8 cellular contexts compared by ENCODE assay signal in the genomic region with DNA sequence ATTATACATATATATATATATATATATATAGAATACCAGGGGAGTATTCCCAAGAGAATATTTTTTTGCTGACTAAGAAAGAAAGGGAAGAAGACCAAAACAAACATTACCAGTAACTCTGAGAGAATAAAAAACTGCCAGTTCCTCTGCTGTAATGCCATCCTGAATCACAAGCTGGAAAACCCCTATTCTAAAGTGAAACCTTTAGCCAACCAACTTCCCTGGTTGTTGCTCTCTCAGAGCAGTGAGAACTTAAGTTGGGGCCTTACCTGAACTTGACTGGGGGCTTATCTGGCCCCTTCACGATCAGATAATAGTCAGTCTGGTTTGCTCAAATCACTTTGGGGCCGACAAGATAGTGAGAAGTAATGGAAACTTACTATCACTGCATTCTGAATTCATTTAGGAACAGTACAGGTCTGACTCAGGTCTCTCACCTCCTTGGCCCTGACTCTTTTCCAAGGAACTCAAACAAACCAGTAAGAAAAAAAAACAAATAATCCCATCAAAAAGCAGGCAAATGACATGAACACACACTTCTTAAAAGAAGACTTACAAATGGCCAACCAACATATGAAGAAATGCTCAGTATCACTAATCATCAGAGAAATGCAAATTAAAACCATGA.
DNase-seq lines count a peak whose midpoint lies in the region; ATAC-seq and TF ChIP-seq lines count a peak whose summit lies in the region.

No MANE protein-coding gene starts in this region.

- no peaks in the 10 kb centered on the region for H3K9me3 ChIP-seq in CD4-positive, alpha-beta T cell (ENCODE audit: control insufficient read depth, low read length)
- H3K9me3 ChIP-seq in SJSA1 (replicated peaks): no peaks in the 10 kb centered on the region

- H3K27me3 Mint-ChIP-seq in CD4-positive, alpha-beta T cell: no peaks in the 10 kb centered on the region

- ATAC-seq in CD4-positive, alpha-beta T cell (ENCODE audit: poor library complexity): peak; percentile 68
- ATAC-seq in GM21360 (IDR thresholded peaks at IDR 0.05; ENCODE audit: unreplicated experiment): peak; percentile 38
- no peak for ATAC-seq in HG03139 (IDR thresholded peaks at IDR 0.05; ENCODE audit: unreplicated experiment)
- ATAC-seq in GM18520 (IDR thresholded peaks at IDR 0.05; ENCODE audit: unreplicated experiment): no peak

- peak overlapping the region; percentile 96 for H3K27ac Mint-ChIP-seq in CD4-positive, alpha-beta T cell

- no peaks in the 10 kb centered on the region for H3K36me3 ChIP-seq in SJSA1

- no peaks in the 10 kb centered on the region for H3K9me3 Mint-ChIP-seq in CD4-positive, alpha-beta T cell

- intact Hi-C loops in CD4-positive, alpha-beta T cell (cut with DNase I, micrococcal nuclease): loop anchor here (2.0 to 10.0 kb wide), 3 partner anchors 54 to 217 kb away; no protein-coding TSS in a partner anchor

- no peak for TF ChIP-seq CTCF in CD4-positive, alpha-beta T cell (IDR thresholded peaks at IDR 0.05)
- TF ChIP-seq CTCF in fibroblast of pulmonary artery (IDR thresholded peaks at IDR 0.05; ENCODE audit: low read length, missing control alignments): no peak

- DNase-seq in CD4-positive, alpha-beta T cell: no peak
- DNase-seq in SJSA1 (ENCODE audit: low read depth in 1 of 2, low spot score in 2 of 2) (peak in 1 of 2 experiments; percentile 12), fibroblast of pulmonary artery (ENCODE audit: low read depth) (peak; percentile 50), NCI-H82 treated with DMSO at 0.1 percent for 48 hours (lab: John Stamatoyannopoulos, UW; ENCODE audit: unreplicated experiment) (no peak), NCI-H2107 (lab: John Stamatoyannopoulos, UW) (no peak)

- POLR2A ChIA-PET in CD4-positive, alpha-beta T cell (lab: Charles Lee): interaction anchor here (0.8 kb wide), 1 partner anchor 170 kb away, joined by 3 read pairs; the partner anchor contains the start of gene RBMX

- peaks cover 8% of the 10 kb centered on the region for H3K4me1 ChIP-seq in SJSA1 (replicated peaks)

- CTCF ChIA-PET in CD4-positive, alpha-beta T cell (lab: Charles Lee): interaction anchor here (0.7 to 2.2 kb wide), 5 partner anchors 16 to 342 kb away, joined by 3 to 4 read pairs (median 4); no protein-coding TSS in a partner anchor

- peaks cover 63% of the 10 kb centered on the region for H3K36me3 Mint-ChIP-seq in CD4-positive, alpha-beta T cell (ENCODE audit: low read depth)

- peak overlapping the region; percentile 56 for H3K27ac ChIP-seq in CD4-positive, alpha-beta T cell (ENCODE audit: low read depth, low read length)
- H3K27ac ChIP-seq in SJSA1: peak overlapping the region; percentile 39

- H3K4me1 Mint-ChIP-seq in CD4-positive, alpha-beta T cell (ENCODE audit: low read depth): peaks cover 43% of the 10 kb centered on the region

- H3K27me3 ChIP-seq in CD4-positive, alpha-beta T cell (ENCODE audit: control insufficient read depth, insufficient read depth, low read length): no peaks in the 10 kb centered on the region
- H3K27me3 ChIP-seq in SJSA1 (replicated peaks): no peaks in the 10 kb centered on the region

- peak overlapping the region; percentile 42 for H3K4me3 Mint-ChIP-seq in CD4-positive, alpha-beta T cell

- H3K4me3 ChIP-seq in SJSA1 (no peak overlapping the region), fibroblast of pulmonary artery (replicated peaks; ENCODE audit: low read depth, low read length) (no peak overlapping the region)

Comparison
In these comparisons a context has a peak if more than half of its experiments do, and no peak if none do; other contexts are left out.
1. ATAC-seq: peak in CD4-positive, alpha-beta T cell (single experiment) and GM21360 (single experiment); none in HG03139 (single experiment) and GM18520 (single experiment).